Comparison of ENCODE assay signal across 9 cellular contexts in genomic region chr3:46946856-46947544, GRCh38. TPM values are rescaled to one million over a fixed set of nuclear protein-coding genes. Genes with fewer than 3 reads are reported as not detected.
DNase-seq lines count a peak whose midpoint lies in the region; ATAC-seq and TF ChIP-seq lines count a peak whose summit lies in the region.
"Had no signal": no experiment of that assay in that cellular context is flagged by ENCODE, and none has a peak within 500 bp of the region (broad histone marks: within the 10 kb centered on the region; RNA-seq: fewer than 3 reads in every experiment).

No MANE protein-coding gene starts in this region.

- DNase-seq in EH (ENCODE audit: low read depth) (peak; percentile 86), WTC11 (ENCODE audit: low spot score) (no peak), cardiac fibroblast (ENCODE audit: low read depth in 2 of 2) (peak; percentile 30 to 34)
- peak in 7 of 10 donors; percentile 14 to 67 (median 32) for DNase-seq in naive thymus-derived CD8-positive, alpha-beta T cell

- H3K4me1 Mint-ChIP-seq in WTC11 = peaks cover 72% of the 10 kb centered on the region
- H3K4me1 Mint-ChIP-seq in naive thymus-derived CD8-positive, alpha-beta T cell = peaks cover 51 to 94% (median 94%) of the 10 kb centered on the region in 4 donors

- 68% methylated on average over 7 of the region's 7 CpGs for WGBS in urinary bladder

- H3K9me3 Mint-ChIP-seq in WTC11 = no peaks in the 10 kb centered on the region
- H3K9me3 Mint-ChIP-seq in naive thymus-derived CD8-positive, alpha-beta T cell = no peaks in the 10 kb centered on the region
- H3K9me3 Mint-ChIP-seq: dendritic cell treated with granulocyte-macrophage colony-stimulating factor and Interleukin-4, amounts not matched to agents 40 ng/mL and 50 ng/mL, for 4 days had no signal

- TF ChIP-seq CTCF in WTC11 (IDR thresholded peaks at IDR 0.05) (no peak), cardiac fibroblast (IDR thresholded peaks at IDR 0.05; ENCODE audit: low read depth, low read length) (no peak)

- H3K36me3 Mint-ChIP-seq in WTC11 = peaks cover 3% of the 10 kb centered on the region; the same call in 1 of the 2 replicates
- H3K36me3 Mint-ChIP-seq in naive thymus-derived CD8-positive, alpha-beta T cell = peaks cover 0 to 27% (median 3%) of the 10 kb centered on the region in 3 donors

- no peak overlapping the region for H3K4me3 ChIP-seq in cardiac fibroblast (replicated peaks in 1 of 2; ENCODE audit: low read depth in 2 of 2, low read length in 2 of 2)
- no peak overlapping the region for H3K4me3 ChIP-seq in urinary bladder (ENCODE audit: low read depth, low read length)

- peaks cover 7% of the 10 kb centered on the region for H3K4me1 ChIP-seq in urinary bladder (ENCODE audit: insufficient read depth)

- POLR2A ChIA-PET in WTC11 (lab: Charles Lee) = no interaction called here
- POLR2A ChIA-PET in naive thymus-derived CD8-positive, alpha-beta T cell (lab: Charles Lee) = interaction anchor here (0.9 to 1.1 kb wide), 4 partner anchors 12 to 62 kb away, joined by 3 to 6 read pairs (median 3); no protein-coding TSS in a partner anchor

- H3K4me3 Mint-ChIP-seq in WTC11 = no peak overlapping the region
- H3K4me3 Mint-ChIP-seq in naive thymus-derived CD8-positive, alpha-beta T cell = peak overlapping the region in 9 of 10 donors; percentile 44 to 83 (median 73)
- H3K4me3 Mint-ChIP-seq: dendritic cell treated with granulocyte-macrophage colony-stimulating factor and Interleukin-4, amounts not matched to agents 40 ng/mL and 50 ng/mL, for 4 days had no signal

- H3K27ac Mint-ChIP-seq in WTC11 = peak overlapping the region; percentile 24; the same call in 1 of the 2 replicates
- peak overlapping the region; percentile 41 to 97 (median 88) for H3K27ac Mint-ChIP-seq in naive thymus-derived CD8-positive, alpha-beta T cell
- H3K27ac Mint-ChIP-seq: dendritic cell treated with granulocyte-macrophage colony-stimulating factor and Interleukin-4, amounts not matched to agents 40 ng/mL and 50 ng/mL, for 4 days had no signal

- ATAC-seq in WTC11 = no peak
- ATAC-seq in naive thymus-derived CD8-positive, alpha-beta T cell = peak; percentile 62 to 69
- ATAC-seq in GM21447 (IDR thresholded peaks at IDR 0.05; ENCODE audit: unreplicated experiment) = no peak
- no peak for ATAC-seq in HG03175 (IDR thresholded peaks at IDR 0.05; ENCODE audit: unreplicated experiment)
- ATAC-seq in HG02885 (IDR thresholded peaks at IDR 0.05; ENCODE audit: poor library complexity, unreplicated experiment) = no peak

- H3K27ac ChIP-seq in urinary bladder (ENCODE audit: low read depth) = peak overlapping the region; percentile 86

- CTCF ChIA-PET in WTC11 (lab: Charles Lee) = interaction anchor here (0.6 to 1.7 kb wide), 5 partner anchors 11 to 37 kb away, joined by 3 to 6 read pairs (median 3); no protein-coding TSS in a partner anchor

- H3K27me3 Mint-ChIP-seq in WTC11 (ENCODE audit: low read depth) = no peaks in the 10 kb centered on the region
- no peaks in the 10 kb centered on the region for H3K27me3 Mint-ChIP-seq in naive thymus-derived CD8-positive, alpha-beta T cell
- H3K27me3 Mint-ChIP-seq: dendritic cell treated with granulocyte-macrophage colony-stimulating factor and Interleukin-4, amounts not matched to agents 40 ng/mL and 50 ng/mL, for 4 days had no signal

- no peaks in the 10 kb centered on the region for H3K36me3 ChIP-seq in urinary bladder (ENCODE audit: insufficient read depth)

TF ChIP-seq in WTC11, 78 proteins besides CTCF, POLR2A, EP300 and RAD21:
- 0 out of 2 replicates have a peak, but pooled peaks have one; percentile 12 for TF ChIP-seq GABPB1 (CRISPR knock-in tag; IDR thresholded peaks at IDR 0.05)
- no peak for TF ChIP-seq JUN (CRISPR knock-in tag; IDR thresholded peaks at IDR 0.05)

RNA-seq across cellular contexts. Expression of gene CCDC12, which starts 29.5 kb away (rescaled TPM):
- 50.3 to 59.1 TPM (median 55.9 TPM) in 3 replicates for total RNA-seq in WTC11 (2021)
- total RNA-seq in naive thymus-derived CD8-positive, alpha-beta T cell = 10 to 100 TPM; 58.8 to 59.5 TPM
- polyA plus RNA-seq in naive thymus-derived CD8-positive, alpha-beta T cell = 100 to 1,000 TPM in 2 of 3 donors, 10 to 100 TPM in 1; 81.9 to 106 (median 106) TPM
- 17.6 TPM for total RNA-seq in urinary bladder
- polyA plus RNA-seq in urinary bladder = 60.7 TPM

RNA-seq across cellular contexts. Expression of gene NBEAL2, which starts 32.5 kb away (rescaled TPM):
- 64.0 to 80.0 TPM (median 64.3 TPM) in 3 replicates for total RNA-seq in WTC11 (2021)
- total RNA-seq in naive thymus-derived CD8-positive, alpha-beta T cell = 10 to 100 TPM; 40.7 to 46.0 TPM
- polyA plus RNA-seq in naive thymus-derived CD8-positive, alpha-beta T cell = 1 to 10 TPM in 2 of 3 donors, under 1 TPM in 1; 0.89 to 2.8 (median 1.9) TPM
- total RNA-seq in urinary bladder = 13.1 TPM
- polyA plus RNA-seq in urinary bladder = 26.5 TPM

Comparison
In these comparisons a context has a peak if more than half of its experiments do, and no peak if none do; other contexts are left out.
1. ATAC-seq: peak in naive thymus-derived CD8-positive, alpha-beta T cell (2 of 2); none in WTC11 (single experiment), GM21447 (single experiment), HG03175 (single experiment) and HG02885 (single experiment).